25 cellular contexts compared by ENCODE assay signal in genomic region chr4:43357252-43357974, GRCh38.
"Had no signal": no experiment of that assay in that cellular context is flagged by ENCODE, and none has a peak within 500 bp of the region (broad histone marks: within the 10 kb centered on the region; RNA-seq: fewer than 3 reads in every experiment).

No MANE protein-coding gene starts in this region.

- H3K27me3 ChIP-seq: esophagus squamous epithelium, ovary, spleen, thyroid gland, vagina had no signal

- DNase-seq: dermis blood vessel endothelial cell; effector memory CD8-positive, alpha-beta T cell; erythroblast; esophagus squamous epithelium; hypothalamus; immature natural killer cell; left ventricle myocardium superior; lower lobe of right lung; natural killer cell; occipital lobe; ovary; posterior cingulate gyrus; psoas muscle; right cardiac atrium; spleen; stimulated activated CD4-positive, alpha-beta T cell treated with anti-CD3 and anti-CD28 coated beads, Interleukin-15, amount 100 ng/mL, for 24 hours; stimulated activated CD4-positive, alpha-beta T cell treated with anti-CD3 and anti-CD28 coated beads, Interleukin-2, amount 100 ng/mL, for 48 hours; stimulated activated CD8-positive, alpha-beta memory T cell treated with anti-CD3 and anti-CD28 coated beads, Interleukin-4, amount 100 ng/mL, for 48 hours; stimulated activated naive CD4-positive, alpha-beta T cell; stimulated activated naive CD8-positive, alpha-beta T cell treated with anti-CD3 and anti-CD28 coated beads, Interleukin-15, amount 100 ng/mL, for 72 hours; thyroid gland; trophoblast cell had no signal

- ATAC-seq: effector memory CD8-positive, alpha-beta T cell; left ventricle myocardium superior; lower lobe of right lung; natural killer cell; psoas muscle; right cardiac atrium; stimulated activated naive CD8-positive, alpha-beta T cell treated with anti-CD3 and anti-CD28 coated beads, Interleukin-15, amount 100 ng/mL, for 72 hours had no signal

- H3K4me3 ChIP-seq: coronary artery, esophagus squamous epithelium, lower lobe of right lung, ovary, psoas muscle, skin epidermis, spleen, thyroid gland, vagina had no signal

- H3K27ac ChIP-seq: coronary artery, esophagus squamous epithelium, lower lobe of right lung, ovary, psoas muscle, skin epidermis, spleen, thyroid gland, vagina had no signal
